In the genomic region with DNA sequence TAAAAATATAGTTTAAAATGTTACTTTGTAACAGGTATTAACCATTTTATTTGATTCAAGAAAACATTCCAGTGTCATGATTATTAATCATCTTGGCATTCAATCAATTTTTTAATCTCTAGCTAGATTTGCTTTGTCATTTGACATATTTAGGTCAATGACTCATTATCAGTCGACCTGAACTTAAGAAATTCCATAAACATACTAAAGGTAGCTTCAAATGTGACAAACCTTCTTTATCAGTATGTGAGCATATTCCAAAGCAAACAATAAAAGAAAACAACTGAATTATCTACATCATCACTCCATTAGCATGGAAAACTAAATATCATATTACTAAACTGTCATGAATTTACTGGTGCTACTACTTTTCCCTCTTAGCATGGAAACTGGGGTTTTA, we compare ENCODE assay signal across 17 cellular contexts. TPM values are rescaled to one million over a fixed set of nuclear protein-coding genes. Genes with fewer than 3 reads are reported as not detected.
DNase-seq lines count a peak whose midpoint lies in the region; ATAC-seq, FAIRE-seq and TF ChIP-seq lines count a peak whose summit lies in the region.
"Had no signal": no experiment of that assay in that cellular context is flagged by ENCODE, and none has a peak within 500 bp of the region (broad histone marks: within the 10 kb centered on the region; RNA-seq: fewer than 3 reads in every experiment).

No MANE protein-coding gene starts in this region.

- no peaks in the 10 kb centered on the region for H3K4me1 ChIP-seq in K562 (replicated peaks in 1 of 2; ENCODE audit: control insufficient read depth in 2 of 2, insufficient read depth in 2 of 2, low read length in 2 of 2)

- H3K9ac ChIP-seq in K562 (ENCODE audit: insufficient read depth in 1 of 2, low read depth in 2 of 2, low read length in 2 of 2), result no peak overlapping the region

- TF ChIP-seq CTCF in K562 (IDR thresholded peaks at IDR 0.05 in 2 of 3, conservative IDR thresholded peaks at IDR 0.05 in 1 of 3; ENCODE audit: insufficient read depth in 2 of 3, low read depth in 1 of 3, low read length in 3 of 3), result no peak

- H3K4me3 Mint-ChIP-seq in activated naive CD4-positive, alpha-beta T cell treated with anti-CD3 and anti-CD28 coated beads, Interleukin-2, amount 50 U/mL, for 24 hours, result no peak overlapping the region
- H3K4me3 Mint-ChIP-seq in activated naive CD4-positive, alpha-beta T cell treated with anti-CD3 and anti-CD28 coated beads, Interleukin-2, amount 10 ng/mL, durations not matched to agents 7 days and 5 days, result no peak overlapping the region
- H3K4me3 Mint-ChIP-seq in stimulated activated naive CD8-positive, alpha-beta T cell treated with anti-CD3 and anti-CD28 coated beads, Interleukin-15, amount 100 ng/mL, for 72 hours, result no peak overlapping the region
- H3K4me3 Mint-ChIP-seq: activated naive CD4-positive, alpha-beta T cell treated with anti-CD3 and anti-CD28 coated beads for 36 hours; CD8-positive, alpha-beta T cell had no signal

- H4K20me1 ChIP-seq in K562 (replicated peaks; ENCODE audit: control insufficient read depth, insufficient read depth, low read length), result no peaks in the 10 kb centered on the region

- 14% methylated on average over 1 of the region's 1 CpG for WGBS in K562 (ENCODE audit: insufficient coverage, low coverage, missing lambda C conversion rate)

- CTCF ChIA-PET in activated naive CD4-positive, alpha-beta T cell treated with anti-CD3 and anti-CD28 coated beads, Interleukin-2, amount 10 ng/mL, durations not matched to agents 7 days and 5 days (lab: Charles Lee), result interaction anchor here (1.2 kb wide), 1 partner anchor 9 kb away, joined by 3 read pairs; no protein-coding TSS in a partner anchor
- CTCF ChIA-PET in K562 (lab: Yijun Ruan, JAX; ENCODE audit: low intra/inter-chr PET ratio), result no interaction called here

- no peaks in the 10 kb centered on the region for H3K9me3 Mint-ChIP-seq in activated naive CD4-positive, alpha-beta T cell treated with anti-CD3 and anti-CD28 coated beads, Interleukin-2, amount 50 U/mL, for 24 hours
- H3K9me3 Mint-ChIP-seq in activated naive CD4-positive, alpha-beta T cell treated with anti-CD3 and anti-CD28 coated beads, Interleukin-2, amount 10 ng/mL, durations not matched to agents 7 days and 5 days, result no peaks in the 10 kb centered on the region
- peaks cover 0 to 6% of the 10 kb centered on the region in 2 donors for H3K9me3 Mint-ChIP-seq in stimulated activated naive CD8-positive, alpha-beta T cell treated with anti-CD3 and anti-CD28 coated beads, Interleukin-15, amount 100 ng/mL, for 72 hours
- H3K9me3 Mint-ChIP-seq: activated naive CD4-positive, alpha-beta T cell treated with anti-CD3 and anti-CD28 coated beads for 36 hours had no signal

- no peak for TF ChIP-seq POLR2A in K562 (conservative IDR thresholded peaks at IDR 0.05)

- TF ChIP-seq RAD21 in K562 (CRISPR knock-in tag; conservative IDR thresholded peaks at IDR 0.05 in 1 of 2, IDR thresholded peaks at IDR 0.05 in 1 of 2), result no peak

- H3K4me2 ChIP-seq in K562 (ENCODE audit: insufficient read depth, low read length), result no peak overlapping the region

- no peak overlapping the region for H3K27ac ChIP-seq in K562 (ENCODE audit: extremely low read depth, low read depth, low read length)

- no peak for DNase-seq in activated naive CD4-positive, alpha-beta T cell treated with anti-CD3 and anti-CD28 coated beads, Interleukin-2, amount 10 ng/mL, durations not matched to agents 7 days and 5 days
- no peak for DNase-seq in K562 (ENCODE audit: extremely low read depth in 1 of 4, low spot score in 3 of 4)
- peak; percentile 41 for DNase-seq in glomerular endothelial cell (ENCODE audit: extremely low read depth, low read depth, low spot score)
- no peak for DNase-seq in retina
- DNase-seq in T1000 (lab: John Stamatoyannopoulos, UW), result no peak
- DNase-seq in activated CD8-positive, alpha-beta memory T cell treated with anti-CD3 and anti-CD28 coated beads, Interleukin-2, amount 50 U/mL, for 4 hours, result no peak
- DNase-seq in stimulated activated naive CD8-positive, alpha-beta T cell treated with anti-CD3 and anti-CD28 coated beads, Interleukin-15, amount 100 ng/mL, for 72 hours, result no peak
- DNase-seq: activated CD4-positive, CD25-positive, alpha-beta regulatory T cell; activated naive CD4-positive, alpha-beta T cell treated with anti-CD3 and anti-CD28 coated beads for 36 hours; CD8-positive, alpha-beta T cell; GDM1; left colon; MM.1S; NCI-H1930; NCI-H526 had no signal

- H3K9me3 ChIP-seq in K562 (replicated peaks; ENCODE audit: control insufficient read depth, insufficient read depth, low read depth, low read length), result no peaks in the 10 kb centered on the region

- no TSS peak for BruUV-seq in K562 (replicated peaks; lab: Mats Ljungman, UMichigan)

- FAIRE-seq in K562 (lab: Jason Lieb, UNC), result no peak
- FAIRE-seq: A204.1 had no signal

- POLR2A ChIA-PET in K562 (lab: Yijun Ruan, JAX), result no interaction called here

- H3K9me1 ChIP-seq in K562 (ENCODE audit: control insufficient read depth, insufficient read depth, low read length), result no peaks in the 10 kb centered on the region

- no peaks in the 10 kb centered on the region for H3K27me3 ChIP-seq in K562 (ENCODE audit: control insufficient read depth in 2 of 2, insufficient read depth in 2 of 2, low read length in 2 of 2)

- H3K4me1 Mint-ChIP-seq in activated naive CD4-positive, alpha-beta T cell treated with anti-CD3 and anti-CD28 coated beads, Interleukin-2, amount 50 U/mL, for 24 hours, result peaks cover 5% of the 10 kb centered on the region
- no peaks in the 10 kb centered on the region for H3K4me1 Mint-ChIP-seq in activated naive CD4-positive, alpha-beta T cell treated with anti-CD3 and anti-CD28 coated beads, Interleukin-2, amount 10 ng/mL, durations not matched to agents 7 days and 5 days
- H3K4me1 Mint-ChIP-seq in stimulated activated naive CD8-positive, alpha-beta T cell treated with anti-CD3 and anti-CD28 coated beads, Interleukin-15, amount 100 ng/mL, for 72 hours, result no peaks in the 10 kb centered on the region

- H3K79me2 ChIP-seq in K562 (ENCODE audit: control insufficient read depth, insufficient read depth, low read length), result no peaks in the 10 kb centered on the region

- H3K4me3 ChIP-seq in K562, result no peak overlapping the region

- intact Hi-C loops in K562 (cut with micrococcal nuclease), result no loop called here

- peak overlapping the region; percentile 55 for H3K27ac Mint-ChIP-seq in activated naive CD4-positive, alpha-beta T cell treated with anti-CD3 and anti-CD28 coated beads, Interleukin-2, amount 50 U/mL, for 24 hours
- H3K27ac Mint-ChIP-seq in activated naive CD4-positive, alpha-beta T cell treated with anti-CD3 and anti-CD28 coated beads, Interleukin-2, amount 10 ng/mL, durations not matched to agents 7 days and 5 days, result no peak overlapping the region
- no peak overlapping the region for H3K27ac Mint-ChIP-seq in stimulated activated naive CD8-positive, alpha-beta T cell treated with anti-CD3 and anti-CD28 coated beads, Interleukin-15, amount 100 ng/mL, for 72 hours
- H3K27ac Mint-ChIP-seq: activated naive CD4-positive, alpha-beta T cell treated with anti-CD3 and anti-CD28 coated beads for 36 hours; CD8-positive, alpha-beta T cell had no signal

- no peak overlapping the region for H2AFZ ChIP-seq in K562 (ENCODE audit: low read depth, low read length)

- in situ Hi-C loops in K562 (cut with MboI), result no loop called here

- no peak for ATAC-seq in K562
- ATAC-seq in stimulated activated naive CD8-positive, alpha-beta T cell treated with anti-CD3 and anti-CD28 coated beads, Interleukin-15, amount 100 ng/mL, for 72 hours, result no peak
- ATAC-seq: CD8-positive, alpha-beta T cell; left colon had no signal

- peaks cover 23% of the 10 kb centered on the region for H3K36me3 Mint-ChIP-seq in activated naive CD4-positive, alpha-beta T cell treated with anti-CD3 and anti-CD28 coated beads, Interleukin-2, amount 50 U/mL, for 24 hours
- peaks cover 29% of the 10 kb centered on the region for H3K36me3 Mint-ChIP-seq in activated naive CD4-positive, alpha-beta T cell treated with anti-CD3 and anti-CD28 coated beads, Interleukin-2, amount 10 ng/mL, durations not matched to agents 7 days and 5 days

- H3K27me3 Mint-ChIP-seq in activated naive CD4-positive, alpha-beta T cell treated with anti-CD3 and anti-CD28 coated beads, Interleukin-2, amount 50 U/mL, for 24 hours, result no peaks in the 10 kb centered on the region
- H3K27me3 Mint-ChIP-seq in activated naive CD4-positive, alpha-beta T cell treated with anti-CD3 and anti-CD28 coated beads, Interleukin-2, amount 10 ng/mL, durations not matched to agents 7 days and 5 days, result no peaks in the 10 kb centered on the region
- H3K27me3 Mint-ChIP-seq in stimulated activated naive CD8-positive, alpha-beta T cell treated with anti-CD3 and anti-CD28 coated beads, Interleukin-15, amount 100 ng/mL, for 72 hours, result no peaks in the 10 kb centered on the region

- H3K36me3 ChIP-seq in K562 (ENCODE audit: control insufficient read depth, insufficient read depth, low read length), result peaks cover 61% of the 10 kb centered on the region; the same call in 2 of the 3 replicates

- TF ChIP-seq EP300 in K562 (IDR thresholded peaks at IDR 0.05; ENCODE audit: low read length), result no peak

TF ChIP-seq in K562, 482 proteins besides CTCF, POLR2A, EP300 and RAD21:
- TF ChIP-seq CBFA2T2 (conservative IDR thresholded peaks at IDR 0.05), result no peak
- TF ChIP-seq TCF7 (IDR thresholded peaks at IDR 0.05; ENCODE audit: borderline replicate concordance), result no peak
- no peak for TF ChIP-seq SMC3 (conservative IDR thresholded peaks at IDR 0.05; ENCODE audit: insufficient read depth, low read depth, low read length)
- peak; percentile 16 for TF ChIP-seq MEIS2 (IDR thresholded peaks at IDR 0.05; ENCODE audit: partially characterized antibody)
TF ChIP-seq in K562: peak in this region for 1.

RNA-seq across cellular contexts. Expression of a gene that starts 50.8 kb away (rescaled TPM):
- total RNA-seq in K562 (2011; cell fraction: chromatin; rRNA removed; ENCODE audit: low replicate concordance), result 6.0 and 29.9 TPM in 2 replicates
- 6.5 and 7.5 TPM in 2 replicates for total RNA-seq in K562 (2011; cell fraction: nucleolus; rRNA removed)
- 8.9 and 12.5 TPM in 2 replicates for total RNA-seq in K562 (2011; cell fraction: nucleoplasm; rRNA removed)
- total RNA-seq in K562 (2014; rRNA removed) (11.1 and 18.1 TPM in 2 replicates), K562 (2014; rRNA removed; fragmentation: Illumina TruSeq; extraction: Trizol) (6.2 and 8.5 TPM in 2 replicates), K562 (2015; rRNA removed; fragmentation: Illumina TruSeq; extraction: Trizol) (9.0 and 10.7 TPM in 2 replicates), K562 (2021) (7.3 and 7.5 TPM in 2 replicates), glomerular endothelial cell (15.8 and 24.3 TPM in 2 replicates)
- polyA plus RNA-seq in K562 (2011; rRNA removed) (9.3 and 11.5 TPM in 2 replicates), K562 (2014; fragmentation: Illumina TruSeq; extraction: Trizol) (3.7 and 35.0 TPM in 2 replicates), K562 (2014; fragmentation: Nextera tagmentation; extraction: Ambion mirVana) (1 to 10 TPM; 2.3 to 4.8 TPM), K562 (2014; rRNA removed) (4.4 and 6.9 TPM in 2 replicates)
- polyA plus RNA-seq in K562 (2011; cell fraction: cytosol; rRNA removed), result 1.9 and 2.1 TPM in 2 replicates
- polyA plus RNA-seq in K562 (2011; cell fraction: nucleus; rRNA removed), result 3.6 and 5.4 TPM in 2 replicates
- polyA plus RNA-seq in K562 (2012), result 1.3 and 4.8 TPM in 2 replicates
- 6.8 and 9.4 TPM in 2 replicates for polyA minus RNA-seq in K562 (2011; rRNA and poly(A)+ RNA removed)
- polyA minus RNA-seq in K562 (2011; cell fraction: cytosol; rRNA and poly(A)+ RNA removed), result 9.6 and 10.1 TPM in 2 replicates
- polyA minus RNA-seq in K562 (2011; cell fraction: nucleus; rRNA and poly(A)+ RNA removed), result 11.1 and 29.4 TPM in 2 replicates
